ENCODE assay signal across 15 cellular contexts in the genomic region with DNA sequence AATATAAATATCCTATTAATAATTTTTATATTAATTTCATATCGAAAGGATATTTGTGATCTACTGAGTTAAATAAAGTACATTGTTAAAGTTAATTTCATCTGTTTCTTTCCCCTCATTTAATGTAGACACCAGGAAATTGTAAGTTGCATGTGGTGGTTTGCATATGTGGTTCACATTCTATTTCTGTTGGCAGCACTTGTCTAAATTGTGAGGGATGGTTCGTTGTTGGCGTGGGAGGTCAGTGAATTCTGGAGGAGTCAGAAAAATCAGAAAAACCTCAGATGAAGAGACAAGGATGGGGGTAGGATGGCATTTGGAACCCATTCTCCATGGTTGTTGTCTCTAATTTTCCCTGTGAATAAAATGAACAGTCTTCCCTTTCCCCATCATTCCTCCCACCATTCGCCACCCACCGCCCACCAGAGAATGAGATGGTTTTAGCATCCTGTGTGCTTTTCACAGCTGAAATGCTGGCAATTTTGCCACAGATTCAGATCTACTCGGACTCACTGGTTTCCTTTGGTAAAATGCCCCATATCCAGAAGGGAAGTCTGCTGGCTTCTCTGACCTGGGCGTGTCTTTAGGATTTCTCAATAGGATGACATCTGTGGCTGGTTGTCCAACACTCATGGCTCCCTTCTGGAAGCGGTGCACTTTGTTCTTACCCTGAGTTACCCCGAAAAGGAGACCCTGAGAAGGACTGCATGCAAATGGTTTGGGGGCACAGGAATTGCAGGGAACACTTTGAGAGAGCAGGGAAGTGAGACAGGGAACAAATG. TPM values are rescaled to one million over a fixed set of nuclear protein-coding genes. Genes with fewer than 3 reads are reported as not detected.
DNase-seq lines count a peak whose midpoint lies in the region; ATAC-seq and TF ChIP-seq lines count a peak whose summit lies in the region.
"Had no signal": no experiment of that assay in that cellular context is flagged by ENCODE, and none has a peak within 500 bp of the region (broad histone marks: within the 10 kb centered on the region; RNA-seq: fewer than 3 reads in every experiment).

No MANE protein-coding gene starts in this region.

- H3K36me3 ChIP-seq in gastroesophageal sphincter (no peaks in the 10 kb centered on the region), sigmoid colon (no peaks in the 10 kb centered on the region), colonic mucosa (no peaks in the 10 kb centered on the region)

- H3K27me3 ChIP-seq in gastroesophageal sphincter (no peaks in the 10 kb centered on the region), sigmoid colon (no peaks in the 10 kb centered on the region), colonic mucosa (no peaks in the 10 kb centered on the region)

- H3K4me3 ChIP-seq in gastroesophageal sphincter (no peak overlapping the region), sigmoid colon (no peak overlapping the region), colonic mucosa (no peak overlapping the region)
- H3K4me3 ChIP-seq: SK-N-MC had no signal

- H3K4me3 Mint-ChIP-seq in HFFc6, result no peak overlapping the region

- H3K4me1 Mint-ChIP-seq in HFFc6 (ENCODE audit: low read depth), result peaks cover 33% of the 10 kb centered on the region

- 74 to 89% methylated on average over 6 to 7 of the region's 9 CpGs for WGBS in gastroesophageal sphincter (ENCODE audit: low coverage in 1 of 2), 2 donors
- 74 to 88% methylated on average over 9 of the region's 9 CpGs for WGBS in sigmoid colon, 2 donors

- no peak overlapping the region for H3K27ac Mint-ChIP-seq in HFFc6

- TF ChIP-seq POLR2A in gastroesophageal sphincter (IDR thresholded peaks at IDR 0.05) (no peak), sigmoid colon (IDR thresholded peaks at IDR 0.05) (no peak)

- intact Hi-C loops in sigmoid colon (cut with DNase I), result loop anchor here (5.0 kb wide), 1 partner anchor 491 kb away; no protein-coding TSS in a partner anchor
- intact Hi-C loops in colonic mucosa (cut with DNase I), result loop anchor here (10.0 kb wide), 2 partner anchors 386 to 494 kb away; no protein-coding TSS in a partner anchor

- H3K4me1 ChIP-seq in gastroesophageal sphincter, result peaks cover 0 to 22% (median 0%) of the 10 kb centered on the region in 3 donors
- H3K4me1 ChIP-seq in sigmoid colon, result peaks cover 0 to 15% (median 7%) of the 10 kb centered on the region in 4 donors
- H3K4me1 ChIP-seq in colonic mucosa, result no peaks in the 10 kb centered on the region

- DNase-seq in CD1c-positive myeloid dendritic cell (ENCODE audit: extremely low spot score) (peak; percentile 75), MV-4-11 (lab: John Stamatoyannopoulos, UW) (peak; percentile 78), sigmoid colon (no peak), colonic mucosa (no peak), NCI-H2107 (lab: John Stamatoyannopoulos, UW) (no peak), HFFc6 (no peak)
- DNase-seq: GOT3; NCI-H1417 treated with DMSO at 0.1 percent for 48 hours; NCI-H526 treated with DMSO at 0.1 percent for 48 hours; stimulated activated CD8-positive, alpha-beta memory T cell treated with anti-CD3 and anti-CD28 coated beads, Interleukin-4, amount 100 ng/mL, for 48 hours had no signal

- no peak for TF ChIP-seq EP300 in gastroesophageal sphincter (IDR thresholded peaks at IDR 0.05)
- no peak for TF ChIP-seq EP300 in sigmoid colon (IDR thresholded peaks at IDR 0.05)

- no peak for TF ChIP-seq CTCF in gastroesophageal sphincter (IDR thresholded peaks at IDR 0.05)
- TF ChIP-seq CTCF in sigmoid colon (IDR thresholded peaks at IDR 0.05), result no peak
- no peak for TF ChIP-seq CTCF in colonic mucosa (IDR thresholded peaks at IDR 0.05)
- TF ChIP-seq CTCF in HFFc6 (IDR thresholded peaks at IDR 0.05), result no peak

- H3K9ac ChIP-seq in colonic mucosa (ENCODE audit: low read depth in 2 of 2, low read length in 2 of 2), result no peak overlapping the region

- H3K36me3 Mint-ChIP-seq in HFFc6 (ENCODE audit: low read depth), result no peaks in the 10 kb centered on the region

- H3K9me3 Mint-ChIP-seq in HFFc6, result no peaks in the 10 kb centered on the region

- H3K27me3 Mint-ChIP-seq in HFFc6 (ENCODE audit: insufficient read depth), result peaks cover 20% of the 10 kb centered on the region

- ATAC-seq in gastroesophageal sphincter, result peak; percentile 16
- ATAC-seq in HG02588 (IDR thresholded peaks at IDR 0.05; ENCODE audit: unreplicated experiment), result no peak
- ATAC-seq: activated CD4-positive, CD25-positive, alpha-beta regulatory T cell treated with anti-CD3 and anti-CD28 coated beads, Interleukin-2, amount 50 U/mL, for 24 hours had no signal

- H3K9me3 ChIP-seq in gastroesophageal sphincter (no peaks in the 10 kb centered on the region), sigmoid colon (no peaks in the 10 kb centered on the region), colonic mucosa (no peaks in the 10 kb centered on the region)

- H3K27ac ChIP-seq in gastroesophageal sphincter, result peak overlapping the region in 3 of 4 donors; percentile 63 to 70 (median 68)
- peak overlapping the region in 3 of 4 donors; percentile 49 to 68 (median 62) for H3K27ac ChIP-seq in sigmoid colon
- H3K27ac ChIP-seq in colonic mucosa, result no peak overlapping the region

RNA-seq across cellular contexts. Expression of gene LGI2, which starts 52.3 kb away (rescaled TPM):
- total RNA-seq in gastroesophageal sphincter (10 to 100 TPM in 3 of 4 donors, 1 to 10 TPM in 1; 3.2 to 23.0 (median 11.9) TPM), sigmoid colon (1 to 10 TPM; 1.2 to 6.7 (median 3.5) TPM), colonic mucosa (under 1 TPM; 0.32 to 0.82 TPM)
- polyA plus RNA-seq in sigmoid colon, result 1 to 10 TPM in 1 of 3 donors, under 1 TPM in 1, not detected in 1; 0.23 to 1.1 TPM
- total RNA-seq in HFFc6 (2021; fragmentation: NEBNext Ultra II Directional; extraction: Animal tissue kit (Norgen Biotek cat#: 25700)), result not detected
- total RNA-seq: HT-29 had no signal

Comparison
In these comparisons a context has a peak if more than half of its experiments do, and no peak if none do; other contexts are left out.
1. DNase-seq: peak in CD1c-positive myeloid dendritic cell (single experiment) and MV-4-11 (single experiment); none in sigmoid colon (single experiment), colonic mucosa (single experiment), NCI-H2107 (single experiment) and HFFc6 (single experiment).